Comparison of ENCODE assay signal across 9 cellular contexts in genomic region chr20:52405417-52405816, GRCh38.
DNase-seq lines count a peak whose midpoint lies in the region; ATAC-seq, FAIRE-seq and TF ChIP-seq lines count a peak whose summit lies in the region.
"Had no signal": no experiment of that assay in that cellular context is flagged by ENCODE, and none has a peak within 500 bp of the region (broad histone marks: within the 10 kb centered on the region; RNA-seq: fewer than 3 reads in every experiment).

No MANE protein-coding gene starts in this region.

- H3K27ac ChIP-seq in CD4-positive, alpha-beta memory T cell (ENCODE audit: low read depth, low read length) = peak overlapping the region; percentile 71
- H3K27ac ChIP-seq: neutrophil had no signal

- no peak for TF ChIP-seq CTCF in D721Med (IDR thresholded peaks at IDR 0.05; ENCODE audit: insufficient read depth, missing control alignments)

- peaks cover 81% of the 10 kb centered on the region for H3K4me1 ChIP-seq in CD4-positive, alpha-beta memory T cell (ENCODE audit: insufficient read depth, low read length)

- H3K27ac Mint-ChIP-seq in CD4-positive, alpha-beta memory T cell = peak overlapping the region; percentile 85 to 97 (median 95)
- peak overlapping the region; percentile 84 for H3K27ac Mint-ChIP-seq in activated naive CD8-positive, alpha-beta T cell treated with anti-CD3 and anti-CD28 coated beads, Interleukin-2, amount 10 ng/mL, durations not matched to agents 7 days and 5 days

- H3K36me3 Mint-ChIP-seq in CD4-positive, alpha-beta memory T cell = peaks cover 6 to 7% of the 10 kb centered on the region in 2 donors
- H3K36me3 Mint-ChIP-seq in activated naive CD8-positive, alpha-beta T cell treated with anti-CD3 and anti-CD28 coated beads, Interleukin-2, amount 10 ng/mL, durations not matched to agents 7 days and 5 days = peaks cover 14% of the 10 kb centered on the region

- peaks cover 60 to 82% (median 68%) of the 10 kb centered on the region in 4 donors for H3K4me1 Mint-ChIP-seq in CD4-positive, alpha-beta memory T cell
- H3K4me1 Mint-ChIP-seq in activated naive CD8-positive, alpha-beta T cell treated with anti-CD3 and anti-CD28 coated beads, Interleukin-2, amount 10 ng/mL, durations not matched to agents 7 days and 5 days = peaks cover 42% of the 10 kb centered on the region

- peaks cover 0 to 5% (median under 1%) of the 10 kb centered on the region in 8 donors for H3K9me3 Mint-ChIP-seq in CD4-positive, alpha-beta memory T cell
- H3K9me3 Mint-ChIP-seq in activated naive CD8-positive, alpha-beta T cell treated with anti-CD3 and anti-CD28 coated beads, Interleukin-2, amount 10 ng/mL, durations not matched to agents 7 days and 5 days = peaks cover 11% of the 10 kb centered on the region

- CTCF ChIA-PET in CD4-positive, alpha-beta memory T cell (lab: Charles Lee; ENCODE audit: partially characterized antibody) = interaction anchor here (0.6 to 2.1 kb wide), 5 partner anchors 9 to 93 kb away, joined by 3 to 6 read pairs (median 3); no protein-coding TSS in a partner anchor

- H3K36me3 ChIP-seq in CD4-positive, alpha-beta memory T cell (ENCODE audit: insufficient read depth, low read length) = no peaks in the 10 kb centered on the region
- H3K36me3 ChIP-seq: neutrophil had no signal

- ATAC-seq in GM19452 (IDR thresholded peaks at IDR 0.05; ENCODE audit: unreplicated experiment) (peak; percentile 76), HG03520 (IDR thresholded peaks at IDR 0.05; ENCODE audit: unreplicated experiment) (peak; percentile 53)
- peak; percentile 17 for ATAC-seq in activated naive CD8-positive, alpha-beta T cell treated with anti-CD3 and anti-CD28 coated beads, Interleukin-2, amount 10 ng/mL, durations not matched to agents 7 days and 5 days (ENCODE audit: low read depth)

- peak overlapping the region in 7 of 8 donors; percentile 21 to 64 (median 58) for H3K4me3 Mint-ChIP-seq in CD4-positive, alpha-beta memory T cell
- H3K4me3 Mint-ChIP-seq in activated naive CD8-positive, alpha-beta T cell treated with anti-CD3 and anti-CD28 coated beads, Interleukin-2, amount 10 ng/mL, durations not matched to agents 7 days and 5 days = peak overlapping the region; percentile 33

- no peaks in the 10 kb centered on the region for H3K9me3 ChIP-seq in CD4-positive, alpha-beta memory T cell (ENCODE audit: control insufficient read depth in 1 of 2, low read length in 2 of 2)
- H3K9me3 ChIP-seq: neutrophil had no signal

- intact Hi-C loops in CD4-positive, alpha-beta memory T cell (cut with micrococcal nuclease) = loop anchor here (10.0 kb wide), 2 partner anchors 569 to 599 kb away; partner anchors contain the start of gene TSHZ2

- POLR2A ChIA-PET in CD4-positive, alpha-beta memory T cell (lab: Charles Lee; ENCODE audit: partially characterized antibody) = interaction anchor here (0.6 to 3.5 kb wide), 10 partner anchors 9 to 1218 kb away, joined by 3 to 20 read pairs (median 4); no protein-coding TSS in a partner anchor
- POLR2A ChIA-PET in activated naive CD8-positive, alpha-beta T cell treated with anti-CD3 and anti-CD28 coated beads, Interleukin-2, amount 10 ng/mL, durations not matched to agents 7 days and 5 days (lab: Charles Lee) = no interaction called here

- H3K27me3 ChIP-seq in CD4-positive, alpha-beta memory T cell (ENCODE audit: insufficient read depth, low read length) = no peaks in the 10 kb centered on the region
- H3K27me3 ChIP-seq: neutrophil had no signal

- no peaks in the 10 kb centered on the region for H3K27me3 Mint-ChIP-seq in CD4-positive, alpha-beta memory T cell
- no peaks in the 10 kb centered on the region for H3K27me3 Mint-ChIP-seq in activated naive CD8-positive, alpha-beta T cell treated with anti-CD3 and anti-CD28 coated beads, Interleukin-2, amount 10 ng/mL, durations not matched to agents 7 days and 5 days

- DNase-seq in CD4-positive, alpha-beta memory T cell = peak in 4 of 5 donors; percentile 46 to 68 (median 64)
- no peak for DNase-seq in activated naive CD8-positive, alpha-beta T cell treated with anti-CD3 and anti-CD28 coated beads, Interleukin-2, amount 10 ng/mL, durations not matched to agents 7 days and 5 days
- DNase-seq in NCI-H146 treated with DMSO at 0.1 percent for 48 hours (lab: John Stamatoyannopoulos, UW; ENCODE audit: unreplicated experiment) (no peak), activated gamma-delta T cell (lab: John Stamatoyannopoulos, UW) (no peak), D721Med (ENCODE audit: insufficient read length, low spot score) (no peak), HuH-7.5 (ENCODE audit: low spot score) (no peak)

- peak overlapping the region in 1 of 2 donors; percentile 32 for H3K4me3 ChIP-seq in CD4-positive, alpha-beta memory T cell (ENCODE audit: low read length in 2 of 2)

- FAIRE-seq in D721Med (lab: Jason Lieb, UNC) = no peak

Comparison
In these comparisons a context has a peak if more than half of its experiments do, and no peak if none do; other contexts are left out.
1. DNase-seq: peak in CD4-positive, alpha-beta memory T cell (4 of 5); none in activated naive CD8-positive, alpha-beta T cell treated with anti-CD3 and anti-CD28 coated beads, Interleukin-2, amount 10 ng/mL, durations not matched to agents 7 days and 5 days (single experiment), NCI-H146 treated with DMSO at 0.1 percent for 48 hours (single experiment), activated gamma-delta T cell (single experiment), D721Med (single experiment) and HuH-7.5 (single experiment).
2. ATAC-seq: peak in every context shown above with its lines; median percentile 76 in GM19452; 53 in HG03520; 17 in activated naive CD8-positive, alpha-beta T cell treated with anti-CD3 and anti-CD28 coated beads, Interleukin-2, amount 10 ng/mL, durations not matched to agents 7 days and 5 days.